1 cellular context compared by ENCODE assay signal in genomic region chr5:32233220-32233695, GRCh38.
TF ChIP-seq lines count a peak whose summit lies in the region.

No MANE protein-coding gene starts in this region.

TF ChIP-seq in HepG2, 621 proteins besides CTCF, POLR2A, EP300 and RAD21 (continued from another document):
- TF ChIP-seq ZNF646 (CRISPR knock-in tag; IDR thresholded peaks at IDR 0.05): peak; percentile 59; the same call in 1 of the 2 replicates
- TF ChIP-seq ISL2 (CRISPR knock-in tag; IDR thresholded peaks at IDR 0.05): no peak
- no peak for TF ChIP-seq ZNF331 (CRISPR knock-in tag; IDR thresholded peaks at IDR 0.05)
- TF ChIP-seq E2F2 (CRISPR knock-in tag; IDR thresholded peaks at IDR 0.05; ENCODE audit: borderline replicate concordance): no peak
- TF ChIP-seq JUND (CRISPR knock-in tag; IDR thresholded peaks at IDR 0.05): no peak; the same call in 1 of the 2 replicates
- TF ChIP-seq ERF (CRISPR knock-in tag; IDR thresholded peaks at IDR 0.05): no peak
- TF ChIP-seq ZNF652 (CRISPR knock-in tag; IDR thresholded peaks at IDR 0.05; ENCODE audit: borderline replicate concordance, low read depth): no peak
- TF ChIP-seq PREB (CRISPR knock-in tag; IDR thresholded peaks at IDR 0.05): no peak
- TF ChIP-seq JDP2 (CRISPR knock-in tag; IDR thresholded peaks at IDR 0.05; ENCODE audit: borderline replicate concordance): no peak
- TF ChIP-seq ZNF660 (CRISPR knock-in tag; IDR thresholded peaks at IDR 0.05; ENCODE audit: borderline replicate concordance, low read depth): no peak
- TF ChIP-seq ZNF577 (CRISPR knock-in tag; IDR thresholded peaks at IDR 0.05; ENCODE audit: borderline replicate concordance, low read depth): no peak
